ENCODE assay signal across 9 cellular contexts in genomic region chr21:41783476-41784150, GRCh38. TPM values are rescaled to one million over a fixed set of nuclear protein-coding genes. Genes with fewer than 3 reads are reported as not detected.
DNase-seq lines count a peak whose midpoint lies in the region; ATAC-seq and TF ChIP-seq lines count a peak whose summit lies in the region.
"Had no signal": no experiment of that assay in that cellular context is flagged by ENCODE, and none has a peak within 500 bp of the region (broad histone marks: within the 10 kb centered on the region; RNA-seq: fewer than 3 reads in every experiment).

No MANE protein-coding gene starts in this region.

- H3K36me3 Mint-ChIP-seq in activated naive CD4-positive, alpha-beta T cell treated with anti-CD3 and anti-CD28 coated beads, Interleukin-2, amount 50 U/mL, for 72 hours = no peaks in the 10 kb centered on the region
- H3K36me3 Mint-ChIP-seq: activated naive CD8-positive, alpha-beta T cell treated with anti-CD3 and anti-CD28 coated beads, Interleukin-2, amount 10 ng/mL, durations not matched to agents 7 days and 5 days had no signal

- no peaks in the 10 kb centered on the region for H3K9me3 ChIP-seq in transverse colon

- H3K4me1 ChIP-seq in transverse colon = peaks cover 3 to 30% (median 20%) of the 10 kb centered on the region in 4 donors

- intact Hi-C loops in transverse colon (cut with DNase I; ENCODE audit: low total_unique reads) = no loop called here

- H3K4me3 ChIP-seq in brain microvascular endothelial cell (ENCODE audit: low read depth, low read length) (no peak overlapping the region), transverse colon (no peak overlapping the region)

- TF ChIP-seq POLR2A in transverse colon (IDR thresholded peaks at IDR 0.05) = no peak

- H3K36me3 ChIP-seq in brain microvascular endothelial cell (replicated peaks) (no peaks in the 10 kb centered on the region), transverse colon (no peaks in the 10 kb centered on the region)

- no peak overlapping the region for H3K27ac ChIP-seq in brain microvascular endothelial cell
- no peak overlapping the region for H3K27ac ChIP-seq in transverse colon

- DNase-seq in activated naive CD4-positive, alpha-beta T cell treated with anti-CD3 and anti-CD28 coated beads, Interleukin-2, amount 50 U/mL, for 72 hours (ENCODE audit: low spot score in 2 of 2) = no peak
- DNase-seq in activated naive CD4-positive, alpha-beta T cell treated with Interleukin-2 at 50 U/mL for 16 hours = no peak
- DNase-seq in NCI-H69 (lab: John Stamatoyannopoulos, UW) (peak; percentile 96), brain microvascular endothelial cell (peak; percentile 11), transverse colon (peak; percentile 85)
- DNase-seq: activated naive CD8-positive, alpha-beta T cell treated with anti-CD3 and anti-CD28 coated beads, Interleukin-2, amount 10 ng/mL, durations not matched to agents 7 days and 5 days had no signal

- no peak overlapping the region for H3K27ac Mint-ChIP-seq in activated naive CD4-positive, alpha-beta T cell treated with anti-CD3 and anti-CD28 coated beads, Interleukin-2, amount 50 U/mL, for 72 hours
- H3K27ac Mint-ChIP-seq: activated naive CD8-positive, alpha-beta T cell treated with anti-CD3 and anti-CD28 coated beads, Interleukin-2, amount 10 ng/mL, durations not matched to agents 7 days and 5 days had no signal

- TF ChIP-seq EP300 in transverse colon (IDR thresholded peaks at IDR 0.05; ENCODE audit: low read depth) = no peak

- peaks cover 13% of the 10 kb centered on the region for H3K27me3 ChIP-seq in brain microvascular endothelial cell (replicated peaks)
- peaks cover 99% of the 10 kb centered on the region for H3K27me3 ChIP-seq in transverse colon

- H3K9me3 Mint-ChIP-seq in activated naive CD4-positive, alpha-beta T cell treated with anti-CD3 and anti-CD28 coated beads, Interleukin-2, amount 50 U/mL, for 72 hours = no peaks in the 10 kb centered on the region
- H3K9me3 Mint-ChIP-seq: activated naive CD8-positive, alpha-beta T cell treated with anti-CD3 and anti-CD28 coated beads, Interleukin-2, amount 10 ng/mL, durations not matched to agents 7 days and 5 days had no signal

- peak; percentile 37 to 63 for ATAC-seq in activated naive CD4-positive, alpha-beta T cell treated with anti-CD3 and anti-CD28 coated beads, Interleukin-2, amount 50 U/mL, for 72 hours
- ATAC-seq in GM21423 (IDR thresholded peaks at IDR 0.05; ENCODE audit: unreplicated experiment) (no peak), HG03354 (IDR thresholded peaks at IDR 0.05; ENCODE audit: poor library complexity, severe bottlenecking, unreplicated experiment) (no peak)
- no peak for ATAC-seq in activated CD4-positive, CD25-positive, alpha-beta regulatory T cell treated with anti-CD3 and anti-CD28 coated beads, Interleukin-2, amount 50 U/mL, for 24 hours

- no peak for TF ChIP-seq CTCF in brain microvascular endothelial cell (IDR thresholded peaks at IDR 0.05; ENCODE audit: low read depth, low read length, missing control alignments)
- TF ChIP-seq CTCF in transverse colon (IDR thresholded peaks at IDR 0.05) = no peak

- in situ Hi-C loops in brain microvascular endothelial cell (cut with HindIII; ENCODE audit: low pct_ligation_motif_present, low sequenced_read_pairs) (no loop called here), transverse colon (cut with MboI; ENCODE audit: low pct_ligation_motif_present in 1 of 4, low pct_unique_long_range_greater_than_20kb in 1 of 4, low sequenced_read_pairs in 3 of 4) (loop anchor here in 1 of 4 donors (25.0 kb wide), 1 partner anchor 146 kb away; no protein-coding TSS in a partner anchor)

- 15 to 29% methylated on average over 6 to 18 of the region's 18 CpGs for WGBS in transverse colon (ENCODE audit: low coverage in 1 of 2), 2 donors

RNA-seq across cellular contexts. Expression of gene RIPK4, which starts 16.8 kb away (rescaled TPM):
- total RNA-seq in activated naive CD4-positive, alpha-beta T cell treated with anti-CD3 and anti-CD28 coated beads, Interleukin-2, amount 50 U/mL, for 72 hours = 1 to 10 TPM in 1 of 2 donors, under 1 TPM in 1; 0.52 to 1.3 TPM
- 10 to 100 TPM in 2 of 4 donors, 1 to 10 TPM in 2; 4.4 to 20.5 (median 10.6) TPM for total RNA-seq in transverse colon

Comparison
In these comparisons a context has a peak if more than half of its experiments do, and no peak if none do; other contexts are left out.
1. ATAC-seq: peak in activated naive CD4-positive, alpha-beta T cell treated with anti-CD3 and anti-CD28 coated beads, Interleukin-2, amount 50 U/mL, for 72 hours (2 of 2); none in GM21423 (single experiment), HG03354 (single experiment) and activated CD4-positive, CD25-positive, alpha-beta regulatory T cell treated with anti-CD3 and anti-CD28 coated beads, Interleukin-2, amount 50 U/mL, for 24 hours (0 of 2).
2. DNase-seq: peak in NCI-H69 (single experiment), brain microvascular endothelial cell (single experiment) and transverse colon (single experiment); none in activated naive CD4-positive, alpha-beta T cell treated with anti-CD3 and anti-CD28 coated beads, Interleukin-2, amount 50 U/mL, for 72 hours (0 of 2) and activated naive CD4-positive, alpha-beta T cell treated with Interleukin-2 at 50 U/mL for 16 hours (single experiment).